ENCODE assay signal across 18 cellular contexts in genomic region chr3:32310918-32311839, GRCh38.
DNase-seq lines count a peak whose midpoint lies in the region; ATAC-seq and TF ChIP-seq lines count a peak whose summit lies in the region.
"Had no signal": no experiment of that assay in that cellular context is flagged by ENCODE, and none has a peak within 500 bp of the region (broad histone marks: within the 10 kb centered on the region; RNA-seq: fewer than 3 reads in every experiment).

No MANE protein-coding gene starts in this region.

- no peaks in the 10 kb centered on the region for H3K27me3 ChIP-seq in Caco-2 (replicated peaks; ENCODE audit: control insufficient read depth, insufficient read depth, low read length)
- H3K27me3 ChIP-seq: ovary had no signal

- no peaks in the 10 kb centered on the region for H3K9me3 Mint-ChIP-seq in Caco-2 (ENCODE audit: unreplicated experiment)
- H3K9me3 Mint-ChIP-seq: central memory CD8-positive, alpha-beta T cell had no signal

- POLR2A ChIA-PET in Caco-2 (lab: Charles Lee), result no interaction called here
- POLR2A ChIA-PET in HEK293T (lab: Yijun Ruan, JAX), result no interaction called here

- H3K4me3 ChIP-seq in Caco-2 (ENCODE audit: low read depth, low read length), result no peak overlapping the region
- H3K4me3 ChIP-seq: ovary, skin epidermis, thoracic aorta had no signal

- DNase-seq in Caco-2, result no peak
- DNase-seq in HEK293T (ENCODE audit: extremely low spot score), result no peak
- DNase-seq in medulla oblongata (ENCODE audit: extremely low spot score), result peak; percentile 38
- DNase-seq in NCI-H774 (lab: John Stamatoyannopoulos, UW), result no peak
- DNase-seq in NOMO-1 treated with dmso at 0.1 percent for 144 hours (lab: John Stamatoyannopoulos, UW; ENCODE audit: unreplicated experiment), result no peak
- DNase-seq in iPS-NIHi11 (ENCODE audit: low spot score), result no peak
- DNase-seq: activated CD4-positive, CD25-positive, alpha-beta regulatory T cell treated with anti-CD3 and anti-CD28 coated beads, Interleukin-2, amount 50 U/mL, for 72 hours; AML-193; amniotic stem cell; NCI-H2081; NK-92 treated with Interleukin-12 subunit alpha and Interleukin-12 subunit beta, amount 100 ng/mL, for 24 hours; ovary; T-helper 17 cell had no signal

- H3K4me1 Mint-ChIP-seq in Caco-2 (ENCODE audit: low read depth, unreplicated experiment), result peaks cover 15% of the 10 kb centered on the region

- CTCF ChIA-PET in Caco-2 (lab: Charles Lee), result interaction anchor here (0.7 kb wide), 1 partner anchor 72 kb away, joined by 3 read pairs; no protein-coding TSS in a partner anchor
- CTCF ChIA-PET in HEK293T (lab: Yijun Ruan, JAX), result no interaction called here

- no TSS peak for BruUV-seq in Caco-2 (replicated peaks; lab: Mats Ljungman, UMichigan)

- TF ChIP-seq CTCF in Caco-2 (IDR thresholded peaks at IDR 0.05; ENCODE audit: insufficient read depth in 1 of 2, low read depth in 1 of 2, low read length in 1 of 2, severe bottlenecking in 1 of 2, unreplicated experiment in 1 of 2) (no peak), VCaP (conservative IDR thresholded peaks at IDR 0.05) (no peak)

- no peak overlapping the region for H3K4me3 Mint-ChIP-seq in Caco-2 (ENCODE audit: unreplicated experiment)
- H3K4me3 Mint-ChIP-seq: central memory CD8-positive, alpha-beta T cell; T-helper 17 cell had no signal

- no peaks in the 10 kb centered on the region for H3K9me3 ChIP-seq in Caco-2
- H3K9me3 ChIP-seq: ovary, thoracic aorta had no signal

- no peaks in the 10 kb centered on the region for H3K36me3 Mint-ChIP-seq in Caco-2 (ENCODE audit: insufficient read depth, unreplicated experiment)

- no peaks in the 10 kb centered on the region for H3K36me3 ChIP-seq in Caco-2 (ENCODE audit: control insufficient read depth, insufficient read depth, low read length)
- H3K36me3 ChIP-seq: ovary, thoracic aorta had no signal

- intact Hi-C loops in Caco-2 (cut with micrococcal nuclease; ENCODE audit: unreplicated experiment), result no loop called here

- no peak for ATAC-seq in HG03175 (IDR thresholded peaks at IDR 0.05; ENCODE audit: unreplicated experiment)
- ATAC-seq: T-helper 17 cell had no signal

- peak overlapping the region; percentile 34 for H3K27ac Mint-ChIP-seq in Caco-2 (ENCODE audit: unreplicated experiment)

- H3K27me3 Mint-ChIP-seq in Caco-2 (ENCODE audit: insufficient read depth, unreplicated experiment), result no peaks in the 10 kb centered on the region
- H3K27me3 Mint-ChIP-seq: central memory CD8-positive, alpha-beta T cell; T-helper 17 cell had no signal

- H3K27ac ChIP-seq in VCaP, result peak overlapping the region; percentile 43
- H3K27ac ChIP-seq: ovary, skin epidermis, thoracic aorta had no signal

- peaks cover 12% of the 10 kb centered on the region for H3K4me1 ChIP-seq in Caco-2

TF ChIP-seq in HEK293T, 16 proteins besides CTCF, POLR2A, EP300 and RAD21:
- TF ChIP-seq FOXK2 (IDR thresholded peaks at IDR 0.05) (no peak), ARNT (IDR thresholded peaks at IDR 0.05) (no peak), NFRKB (IDR thresholded peaks at IDR 0.05) (no peak), FOXM1 (IDR thresholded peaks at IDR 0.05; ENCODE audit: borderline replicate concordance) (no peak), SUZ12 (IDR thresholded peaks at IDR 0.05) (no peak), TARDBP (IDR thresholded peaks at IDR 0.05) (no peak)
- TF ChIP-seq, protein P1, sequence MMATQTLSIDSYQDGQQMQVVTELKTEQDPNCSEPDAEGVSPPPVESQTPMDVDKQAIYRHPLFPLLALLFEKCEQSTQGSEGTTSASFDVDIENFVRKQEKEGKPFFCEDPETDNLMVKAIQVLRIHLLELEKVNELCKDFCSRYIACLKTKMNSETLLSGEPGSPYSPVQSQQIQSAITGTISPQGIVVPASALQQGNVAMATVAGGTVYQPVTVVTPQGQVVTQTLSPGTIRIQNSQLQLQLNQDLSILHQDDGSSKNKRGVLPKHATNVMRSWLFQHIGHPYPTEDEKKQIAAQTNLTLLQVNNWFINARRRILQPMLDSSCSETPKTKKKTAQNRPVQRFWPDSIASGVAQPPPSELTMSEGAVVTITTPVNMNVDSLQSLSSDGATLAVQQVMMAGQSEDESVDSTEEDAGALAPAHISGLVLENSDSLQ (IDR thresholded peaks at IDR 0.05), result peak; percentile 59
